In genomic region chr1:228838717-228839500, GRCh38 we compare ENCODE assay signal across 12 cellular contexts.
A peak's percentile ranks its signal among the peaks of the same experiment; 100 is the strongest.
DNase-seq lines count a peak whose midpoint lies in the region; ATAC-seq, FAIRE-seq and TF ChIP-seq lines count a peak whose summit lies in the region.
"Had no signal": no experiment of that assay in that cellular context is flagged by ENCODE, and none has a peak within 500 bp of the region (broad histone marks: within the 10 kb centered on the region; RNA-seq: fewer than 3 reads in every experiment).

No MANE protein-coding gene starts in this region.

- intact Hi-C loops in PC-3 (cut with micrococcal nuclease), result no loop called here
- intact Hi-C loops in activated CD4-positive, alpha-beta memory T cell treated with anti-CD3 and anti-CD28 coated beads for 36 hours (cut with micrococcal nuclease), result no loop called here

- H2AK5ac ChIP-seq in neuronal stem cell (ENCODE audit: low read depth, low read length), result no peak overlapping the region

- TF ChIP-seq CTCF in A549 (IDR thresholded peaks at IDR 0.05), result no peak
- TF ChIP-seq CTCF in PC-3 (conservative IDR thresholded peaks at IDR 0.05; ENCODE audit: low read depth, low read length), result no peak
- no peak for TF ChIP-seq CTCF in endodermal cell (conservative IDR thresholded peaks at IDR 0.05)
- no peak for TF ChIP-seq CTCF in GM13976 (IDR thresholded peaks at IDR 0.05; ENCODE audit: borderline replicate concordance, control extremely low read depth, extremely low read depth, insufficient read depth, missing control alignments)

- no peaks in the 10 kb centered on the region for H3K79me1 ChIP-seq in neuronal stem cell (ENCODE audit: low read depth, low read length)

- H3K36me3 ChIP-seq in PC-3 (ENCODE audit: low read depth, low read length), result no peaks in the 10 kb centered on the region
- no peaks in the 10 kb centered on the region for H3K36me3 ChIP-seq in endodermal cell (ENCODE audit: control insufficient read depth, insufficient read depth, low read length)
- no peaks in the 10 kb centered on the region for H3K36me3 ChIP-seq in neuronal stem cell (replicated peaks in 1 of 2; ENCODE audit: control insufficient read depth in 2 of 2, insufficient read depth in 2 of 2, low read length in 2 of 2)
- H3K36me3 ChIP-seq in Karpas-422 (ENCODE audit: insufficient read depth, low read length), result no peaks in the 10 kb centered on the region

- peak in 1 of 2 experiments; percentile 12; a peak in 1 of 5 replicates for TF ChIP-seq RAD21 in A549 (conservative IDR thresholded peaks at IDR 0.05 in 1 of 2, IDR thresholded peaks at IDR 0.05 in 1 of 2)

- DNase-seq in A549 (ENCODE audit: low read depth in 1 of 2, low spot score in 1 of 2) (peak in 1 of 2 experiments; percentile 73), PC-3 (peak; percentile 20), endodermal cell (no peak), neuronal stem cell (ENCODE audit: low spot score) (no peak), Karpas-422 (no peak), COLO668 (lab: John Stamatoyannopoulos, UW; ENCODE audit: unreplicated experiment) (no peak), GM13976 (ENCODE audit: low spot score) (no peak)
- no peak for DNase-seq in activated CD4-positive, alpha-beta memory T cell treated with anti-CD3 and anti-CD28 coated beads for 36 hours
- DNase-seq: GF-D8; NCI-H1436; stimulated activated CD4-positive, alpha-beta T cell treated with anti-CD3 and anti-CD28 coated beads, Interleukin-1b, Interleukin-23, amount 100 ng/mL, for 48 hours; stimulated activated naive CD4-positive, alpha-beta T cell treated with Interleukin-2 at 50 U/mL for 16 hours had no signal

- POLR2A ChIA-PET in A549 (lab: Yijun Ruan, JAX) (interaction anchor here (0.6 to 1.6 kb wide), 3 partner anchors 22 to 83 kb away, joined by 3 to 13 read pairs (median 3); no protein-coding TSS in a partner anchor), PC-3 (lab: Charles Lee; ENCODE audit: unreplicated experiment) (interaction anchor here (0.6 kb wide), 2 partner anchors 109 to 150 kb away, joined by 3 read pairs; no protein-coding TSS in a partner anchor)
- POLR2A ChIA-PET in activated CD4-positive, alpha-beta memory T cell treated with anti-CD3 and anti-CD28 coated beads for 36 hours (lab: Charles Lee), result no interaction called here

- peak overlapping the region; percentile 91 to 94 for H3K27ac ChIP-seq in A549
- H3K27ac ChIP-seq in PC-3 (ENCODE audit: low read length), result peak overlapping the region; percentile 51
- H3K27ac ChIP-seq in endodermal cell (ENCODE audit: low read depth, low read length), result peak overlapping the region; percentile 2
- peak overlapping the region; percentile 8 for H3K27ac ChIP-seq in neuronal stem cell (replicated peaks; ENCODE audit: low read length)
- no peak overlapping the region for H3K27ac ChIP-seq in Karpas-422 (ENCODE audit: low read length)

- H4K91ac ChIP-seq in neuronal stem cell (ENCODE audit: low read depth, low read length, poor library complexity), result no peak overlapping the region

- CTCF ChIA-PET in A549 (lab: Yijun Ruan, JAX), result interaction anchor here (0.7 to 1.7 kb wide), 9 partner anchors 9 to 388 kb away, joined by 3 to 8 read pairs (median 3); partner anchors contain the start of gene RHOU
- CTCF ChIA-PET in PC-3 (lab: Charles Lee), result interaction anchor here (0.7 kb wide), 1 partner anchor 309 kb away, joined by 3 read pairs; no protein-coding TSS in a partner anchor
- CTCF ChIA-PET in activated CD4-positive, alpha-beta memory T cell treated with anti-CD3 and anti-CD28 coated beads for 36 hours (lab: Charles Lee), result interaction anchor here (1.0 to 1.4 kb wide), 3 partner anchors 11 to 389 kb away, joined by 3 to 5 read pairs (median 3); no protein-coding TSS in a partner anchor

- H3K14ac ChIP-seq in neuronal stem cell (ENCODE audit: low read length), result no peak overlapping the region

- H2BK5ac ChIP-seq in neuronal stem cell (ENCODE audit: low read length), result no peak overlapping the region

- no TSS peak for BruUV-seq in PC-3 (replicated peaks; lab: Mats Ljungman, UMichigan)

- H3K9ac ChIP-seq in PC-3 (ENCODE audit: low read length) (no peak overlapping the region; the same call in 1 of the 2 replicates), endodermal cell (ENCODE audit: extremely low read depth, low read length, poor library complexity, severe bottlenecking) (no peak overlapping the region), neuronal stem cell (ENCODE audit: low read depth, low read length, poor library complexity) (no peak overlapping the region), Karpas-422 (ENCODE audit: low read length) (no peak overlapping the region)

- H3K36me3 Mint-ChIP-seq in endodermal cell (ENCODE audit: low read depth), result peaks cover 5% of the 10 kb centered on the region
- no peaks in the 10 kb centered on the region for H3K36me3 Mint-ChIP-seq in activated CD4-positive, alpha-beta memory T cell treated with anti-CD3 and anti-CD28 coated beads for 36 hours

- WGBS in A549 (ENCODE audit: missing lambda C conversion rate), result 27% methylated on average over 8 of the region's 8 CpGs
- WGBS in endodermal cell (ENCODE audit: insufficient coverage in 1 of 2, insufficient read length in 1 of 2), 2 experiments, result 90 to 95% methylated on average over 5 to 8 of the region's 8 CpGs
- no CpG with 5 or more reads among the region's 8 CpGs for WGBS in neuronal stem cell (ENCODE audit: extremely low coverage in 2 of 2, insufficient read length in 2 of 2, insufficient replicate concordance in 1 of 2), 2 donors

- H3K27me3 ChIP-seq in PC-3 (ENCODE audit: low read length) (peaks cover 13% of the 10 kb centered on the region; the same call in 1 of the 2 replicates), endodermal cell (ENCODE audit: control insufficient read depth, insufficient read depth, low read length, poor library complexity, severe bottlenecking) (no peaks in the 10 kb centered on the region), neuronal stem cell (ENCODE audit: control insufficient read depth in 3 of 3, insufficient read depth in 3 of 3, low read depth in 1 of 3, low read length in 3 of 3) (no peaks in the 10 kb centered on the region), Karpas-422 (ENCODE audit: low read length) (no peaks in the 10 kb centered on the region)

- H3K9me2 ChIP-seq in PC-3 (replicated peaks; ENCODE audit: low read length), result no peaks in the 10 kb centered on the region
- H3K9me2 ChIP-seq in Karpas-422 (replicated peaks; ENCODE audit: insufficient read depth, low read length), result no peaks in the 10 kb centered on the region

- no peak overlapping the region for H3K4me3 Mint-ChIP-seq in endodermal cell
- no peak overlapping the region for H3K4me3 Mint-ChIP-seq in activated CD4-positive, alpha-beta memory T cell treated with anti-CD3 and anti-CD28 coated beads for 36 hours

- no peak for FAIRE-seq in A549 (lab: Jason Lieb, UNC)

- H3K4me1 ChIP-seq in A549 (peaks cover 66% of the 10 kb centered on the region), PC-3 (ENCODE audit: insufficient read depth, low read length) (peaks cover 51% of the 10 kb centered on the region), endodermal cell (ENCODE audit: control insufficient read depth, insufficient read depth, low read length) (peaks cover 14% of the 10 kb centered on the region), neuronal stem cell (ENCODE audit: control insufficient read depth in 2 of 2, insufficient read depth in 1 of 2, low read depth in 1 of 2, low read length in 2 of 2) (peaks cover 11 to 23% of the 10 kb centered on the region in 2 donors), Karpas-422 (ENCODE audit: low read length) (no peaks in the 10 kb centered on the region)

- TF ChIP-seq EP300 in A549 (IDR thresholded peaks at IDR 0.05), result no peak; a peak in 1 of 5 replicates

- TF ChIP-seq POLR2A in A549 (IDR thresholded peaks at IDR 0.05; ENCODE audit: low read length), result no peak

- no peak overlapping the region for H3K27ac Mint-ChIP-seq in endodermal cell
- H3K27ac Mint-ChIP-seq in activated CD4-positive, alpha-beta memory T cell treated with anti-CD3 and anti-CD28 coated beads for 36 hours, result no peak overlapping the region

- no peak overlapping the region for H4K8ac ChIP-seq in neuronal stem cell (ENCODE audit: low read depth, low read length)

- H4K20me1 ChIP-seq in PC-3 (ENCODE audit: low read length) (no peaks in the 10 kb centered on the region), Karpas-422 (ENCODE audit: insufficient read depth, low read depth, low read length) (no peaks in the 10 kb centered on the region)

- H3K9me3 Mint-ChIP-seq in endodermal cell, result peaks cover 21% of the 10 kb centered on the region
- H3K9me3 Mint-ChIP-seq in activated CD4-positive, alpha-beta memory T cell treated with anti-CD3 and anti-CD28 coated beads for 36 hours, result peaks cover 9% of the 10 kb centered on the region

- H2BK12ac ChIP-seq in neuronal stem cell (ENCODE audit: low read length), result no peak overlapping the region

- H3K18ac ChIP-seq in neuronal stem cell (ENCODE audit: low read length), result peak overlapping the region; percentile 6

- H2AFZ ChIP-seq in PC-3 (ENCODE audit: low read length), result no peak overlapping the region
- H2AFZ ChIP-seq in neuronal stem cell (ENCODE audit: low read length), result no peak overlapping the region
- no peak overlapping the region for H2AFZ ChIP-seq in Karpas-422 (ENCODE audit: low read length)

- no peaks in the 10 kb centered on the region for H3F3A ChIP-seq in PC-3 (ENCODE audit: low read length, unreplicated experiment)

- in situ Hi-C loops in GM13976 (cut with MboI; ENCODE audit: low sequenced_read_pairs, unreplicated experiment), result no loop called here

- ATAC-seq in A549 (peak; percentile 21 to 58; a peak in 5 of 6 replicates), PC-3 (no peak)

- H3K9me3 ChIP-seq in A549 (peaks cover 6% of the 10 kb centered on the region), PC-3 (ENCODE audit: low read length) (no peaks in the 10 kb centered on the region), endodermal cell (ENCODE audit: control insufficient read depth, low read length) (peaks cover 14% of the 10 kb centered on the region), neuronal stem cell (replicated peaks in 1 of 2; ENCODE audit: control insufficient read depth in 2 of 2, insufficient read depth in 1 of 2, low read depth in 1 of 2, low read length in 2 of 2) (peaks cover 3 to 5% of the 10 kb centered on the region in 2 donors), Karpas-422 (ENCODE audit: low read length) (no peaks in the 10 kb centered on the region)

- no peak overlapping the region for H3K4ac ChIP-seq in neuronal stem cell (ENCODE audit: low read length)

- no peaks in the 10 kb centered on the region for H3K79me2 ChIP-seq in PC-3 (ENCODE audit: low read length)
- no peaks in the 10 kb centered on the region for H3K79me2 ChIP-seq in Karpas-422 (ENCODE audit: low read length)

- H3K4me2 ChIP-seq in A549 (peak overlapping the region; percentile 86), PC-3 (ENCODE audit: low read length) (peak overlapping the region; percentile 41), neuronal stem cell (ENCODE audit: insufficient read depth, low read length, poor library complexity, severe bottlenecking) (no peak overlapping the region), Karpas-422 (ENCODE audit: low read depth, low read length, poor library complexity, severe bottlenecking) (no peak overlapping the region)

- no peak overlapping the region for H3K23ac ChIP-seq in neuronal stem cell (ENCODE audit: low read depth, low read length, poor library complexity)

- H2BK120ac ChIP-seq in neuronal stem cell (ENCODE audit: low read depth, low read length), result no peak overlapping the region

- no peak overlapping the region for H2BK15ac ChIP-seq in neuronal stem cell (ENCODE audit: low read length)

- peaks cover 7% of the 10 kb centered on the region for H3K27me3 Mint-ChIP-seq in endodermal cell (ENCODE audit: insufficient read depth)
- H3K27me3 Mint-ChIP-seq in activated CD4-positive, alpha-beta memory T cell treated with anti-CD3 and anti-CD28 coated beads for 36 hours, result peaks cover 5% of the 10 kb centered on the region

- H3K4me3 ChIP-seq in A549 (no peak overlapping the region), PC-3 (ENCODE audit: low read length) (no peak overlapping the region), endodermal cell (ENCODE audit: low read length) (no peak overlapping the region), neuronal stem cell (ENCODE audit: low read length in 2 of 2) (no peak overlapping the region), Karpas-422 (ENCODE audit: low read length) (no peak overlapping the region)

- peaks cover 32% of the 10 kb centered on the region for H3K4me1 Mint-ChIP-seq in endodermal cell
- H3K4me1 Mint-ChIP-seq in activated CD4-positive, alpha-beta memory T cell treated with anti-CD3 and anti-CD28 coated beads for 36 hours (ENCODE audit: low read depth), result no peaks in the 10 kb centered on the region

Comparison
In these comparisons a context has a peak if more than half of its experiments do, and no peak if none do; other contexts are left out.
1. H3K4me2 ChIP-seq: peak in A549 (single experiment) and PC-3 (single experiment); none in neuronal stem cell (single experiment) and Karpas-422 (single experiment).